Comparison of ENCODE assay signal across 10 cellular contexts in the genomic region with DNA sequence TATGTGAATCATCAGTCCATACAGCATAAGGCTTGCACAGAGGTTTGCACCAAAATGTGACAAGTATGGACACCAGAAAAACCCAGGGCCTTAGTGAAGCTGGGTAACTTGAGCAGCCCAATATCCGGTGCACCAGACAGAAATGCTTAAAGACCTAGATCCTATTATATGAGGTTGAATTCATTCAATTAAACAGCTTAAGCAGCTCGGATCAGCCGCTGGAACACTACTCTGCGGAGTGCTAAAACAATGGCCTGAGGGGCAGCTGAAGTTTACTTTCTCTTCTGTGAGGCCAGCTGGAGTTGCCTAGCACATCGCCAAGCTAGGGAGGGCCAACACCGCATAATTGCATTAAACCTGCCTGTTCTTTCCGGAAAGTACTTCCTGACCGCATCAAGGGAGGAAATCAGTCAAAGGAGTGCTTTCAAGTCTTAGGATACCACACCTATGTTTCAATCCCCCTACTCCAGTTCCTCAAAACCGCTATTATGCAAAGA. TPM values are rescaled to one million over a fixed set of nuclear protein-coding genes. Genes with fewer than 3 reads are reported as not detected.
A peak's percentile ranks its signal among the peaks of the same experiment; 100 is the strongest.
DNase-seq lines count a peak whose midpoint lies in the region; ATAC-seq and TF ChIP-seq lines count a peak whose summit lies in the region.
"Had no signal": no experiment of that assay in that cellular context is flagged by ENCODE, and none has a peak within 500 bp of the region (broad histone marks: within the 10 kb centered on the region; RNA-seq: fewer than 3 reads in every experiment).

No MANE protein-coding gene starts in this region.

- ATAC-seq in HG03135 (IDR thresholded peaks at IDR 0.05; ENCODE audit: unreplicated experiment), result peak; percentile 65
- peak; percentile 82 for ATAC-seq in activated CD8-positive, alpha-beta T cell treated with anti-CD3 and anti-CD28 coated beads, Interleukin-2, amount 10 ng/mL, durations not matched to agents 7 days and 5 days
- no peak for ATAC-seq in omental fat pad (ENCODE audit: low FRiP score)
- no peak for ATAC-seq in HG03469 (IDR thresholded peaks at IDR 0.05; ENCODE audit: unreplicated experiment)

- peak overlapping the region; percentile 22 for H3K4me3 Mint-ChIP-seq in activated CD8-positive, alpha-beta T cell treated with anti-CD3 and anti-CD28 coated beads, Interleukin-2, amount 10 ng/mL, durations not matched to agents 7 days and 5 days
- H3K4me3 Mint-ChIP-seq: activated B cell treated with CpG ODN at 0.5 μM for 24 hours had no signal

- CTCF ChIA-PET in activated CD8-positive, alpha-beta T cell treated with anti-CD3 and anti-CD28 coated beads, Interleukin-2, amount 10 ng/mL, durations not matched to agents 7 days and 5 days (lab: Charles Lee), result interaction anchor here (1.2 to 1.4 kb wide), 3 partner anchors 33 to 542 kb away, joined by 3 to 8 read pairs (median 3); no protein-coding TSS in a partner anchor

- no peaks in the 10 kb centered on the region for H3K9me3 ChIP-seq in osteoblast (ENCODE audit: low read depth, low read length)

- no peak overlapping the region for H3K4me2 ChIP-seq in osteoblast (ENCODE audit: insufficient read depth, low read length)

- no peaks in the 10 kb centered on the region for H3K36me3 Mint-ChIP-seq in activated CD8-positive, alpha-beta T cell treated with anti-CD3 and anti-CD28 coated beads, Interleukin-2, amount 10 ng/mL, durations not matched to agents 7 days and 5 days (ENCODE audit: low read depth)

- DNase-seq in NCI-H748 (lab: John Stamatoyannopoulos, UW; ENCODE audit: unreplicated experiment) (peak; percentile 19), NCI-H748 treated with DMSO at 0.1 percent for 48 hours (lab: John Stamatoyannopoulos, UW) (no peak), osteoblast (ENCODE audit: insufficient read length, low spot score, missing footprints) (no peak), omental fat pad (ENCODE audit: low spot score) (no peak), DMS 273 treated with DMSO at 0.1 percent for 48 hours (lab: John Stamatoyannopoulos, UW) (no peak)
- peak; percentile 44 for DNase-seq in activated CD8-positive, alpha-beta T cell treated with anti-CD3 and anti-CD28 coated beads, Interleukin-2, amount 10 ng/mL, durations not matched to agents 7 days and 5 days
- DNase-seq: activated B cell treated with CpG ODN at 0.5 μM for 24 hours, NCI-H446 treated with DMSO at 0.1 percent for 48 hours had no signal

- no peaks in the 10 kb centered on the region for H3K79me2 ChIP-seq in osteoblast (ENCODE audit: insufficient read depth, low read length)

- H3K27me3 Mint-ChIP-seq in activated CD8-positive, alpha-beta T cell treated with anti-CD3 and anti-CD28 coated beads, Interleukin-2, amount 10 ng/mL, durations not matched to agents 7 days and 5 days (ENCODE audit: low read depth), result peaks cover 17% of the 10 kb centered on the region

- no peaks in the 10 kb centered on the region for H3K36me3 ChIP-seq in osteoblast (ENCODE audit: insufficient read depth, low read length)

- peak overlapping the region; percentile 41 for H2AFZ ChIP-seq in osteoblast (ENCODE audit: low read length)

- H4K20me1 ChIP-seq in osteoblast (ENCODE audit: insufficient read depth, low read length), result no peaks in the 10 kb centered on the region

- H3K4me1 Mint-ChIP-seq in activated CD8-positive, alpha-beta T cell treated with anti-CD3 and anti-CD28 coated beads, Interleukin-2, amount 10 ng/mL, durations not matched to agents 7 days and 5 days (ENCODE audit: low read depth), result peaks cover 16% of the 10 kb centered on the region

- H3K27ac Mint-ChIP-seq in activated CD8-positive, alpha-beta T cell treated with anti-CD3 and anti-CD28 coated beads, Interleukin-2, amount 10 ng/mL, durations not matched to agents 7 days and 5 days, result peak overlapping the region; percentile 4
- H3K27ac Mint-ChIP-seq: activated B cell treated with CpG ODN at 0.5 μM for 24 hours had no signal

- no peak for TF ChIP-seq CTCF in osteoblast (IDR thresholded peaks at IDR 0.05; ENCODE audit: extremely low read depth, low read depth, low read length)
- TF ChIP-seq CTCF in omental fat pad (IDR thresholded peaks at IDR 0.05), result no peak

- H3K4me1 ChIP-seq in osteoblast (ENCODE audit: insufficient read depth, low read length), result no peaks in the 10 kb centered on the region

- peaks cover 9% of the 10 kb centered on the region for H3K27me3 ChIP-seq in osteoblast (ENCODE audit: insufficient read depth, low read length)

- H3K9me3 Mint-ChIP-seq in activated CD8-positive, alpha-beta T cell treated with anti-CD3 and anti-CD28 coated beads, Interleukin-2, amount 10 ng/mL, durations not matched to agents 7 days and 5 days (ENCODE audit: insufficient read depth), result no peaks in the 10 kb centered on the region

- no peak overlapping the region for H3K4me3 ChIP-seq in osteoblast (ENCODE audit: insufficient read depth, low read length)

- POLR2A ChIA-PET in activated CD8-positive, alpha-beta T cell treated with anti-CD3 and anti-CD28 coated beads, Interleukin-2, amount 10 ng/mL, durations not matched to agents 7 days and 5 days (lab: Charles Lee), result no interaction called here

- H3K27ac ChIP-seq in osteoblast (ENCODE audit: low read depth, low read length), result no peak overlapping the region

RNA-seq across cellular contexts. Expression of a gene that starts 17.0 kb away (rescaled TPM):
- total RNA-seq in activated CD8-positive, alpha-beta T cell treated with anti-CD3 and anti-CD28 coated beads, Interleukin-2, amount 10 ng/mL, durations not matched to agents 7 days and 5 days, result not detected
- total RNA-seq in osteoblast, result under 0.01 TPM in 2 replicates
- under 1 TPM in 3 of 4 donors, not detected in 1; 0.12 to 0.32 (median 0.31) TPM for total RNA-seq in omental fat pad
- total RNA-seq: activated B cell treated with CpG ODN at 0.5 μM for 24 hours had no signal

Comparison
In these comparisons a context has a peak if more than half of its experiments do, and no peak if none do; other contexts are left out.
1. DNase-seq: peak in NCI-H748 (single experiment) and activated CD8-positive, alpha-beta T cell treated with anti-CD3 and anti-CD28 coated beads, Interleukin-2, amount 10 ng/mL, durations not matched to agents 7 days and 5 days (single experiment); none in NCI-H748 treated with DMSO at 0.1 percent for 48 hours (single experiment), osteoblast (single experiment), omental fat pad (single experiment) and DMS 273 treated with DMSO at 0.1 percent for 48 hours (single experiment).
2. ATAC-seq: peak in HG03135 (single experiment) and activated CD8-positive, alpha-beta T cell treated with anti-CD3 and anti-CD28 coated beads, Interleukin-2, amount 10 ng/mL, durations not matched to agents 7 days and 5 days (single experiment); none in omental fat pad (single experiment) and HG03469 (single experiment).